Comparison of ENCODE assay signal across 12 cellular contexts in genomic region chr10:32148864-32149256, GRCh38.
A peak's percentile ranks its signal among the peaks of the same experiment; 100 is the strongest.
DNase-seq lines count a peak whose midpoint lies in the region; ATAC-seq and TF ChIP-seq lines count a peak whose summit lies in the region.
"Had no signal": no experiment of that assay in that cellular context is flagged by ENCODE, and none has a peak within 500 bp of the region (broad histone marks: within the 10 kb centered on the region; RNA-seq: fewer than 3 reads in every experiment).

No MANE protein-coding gene starts in this region.

- H3K4me3 Mint-ChIP-seq in T-helper 1 cell treated with Interleukin-12 subunit alpha and Interleukin-12 subunit beta and Interleukin-4 antibody, amounts not matched to agents 30 μg/mL and 1 μg/mL, for 36 hours = peak overlapping the region; percentile 57
- no peak overlapping the region for H3K4me3 Mint-ChIP-seq in endodermal cell
- H3K4me3 Mint-ChIP-seq in stimulated activated memory B cell treated with anti-CD40 and anti-IgM and Interleukin-4, amounts not matched to agents 10 μg/mL and 1 μg/mL and 100 μg/mL, for 72 hours = no peak overlapping the region

- H3K4me1 Mint-ChIP-seq in T-helper 1 cell treated with Interleukin-12 subunit alpha and Interleukin-12 subunit beta and Interleukin-4 antibody, amounts not matched to agents 30 μg/mL and 1 μg/mL, for 36 hours (ENCODE audit: low read depth) = peaks cover 44% of the 10 kb centered on the region
- peaks cover 22% of the 10 kb centered on the region for H3K4me1 Mint-ChIP-seq in endodermal cell
- no peaks in the 10 kb centered on the region for H3K4me1 Mint-ChIP-seq in stimulated activated memory B cell treated with anti-CD40 and anti-IgM and Interleukin-4, amounts not matched to agents 10 μg/mL and 1 μg/mL and 100 μg/mL, for 72 hours

- H3K36me3 Mint-ChIP-seq in T-helper 1 cell treated with Interleukin-12 subunit alpha and Interleukin-12 subunit beta and Interleukin-4 antibody, amounts not matched to agents 30 μg/mL and 1 μg/mL, for 36 hours (ENCODE audit: low read depth) = peaks cover 12% of the 10 kb centered on the region
- peaks cover 4% of the 10 kb centered on the region for H3K36me3 Mint-ChIP-seq in endodermal cell (ENCODE audit: low read depth)
- no peaks in the 10 kb centered on the region for H3K36me3 Mint-ChIP-seq in stimulated activated memory B cell treated with anti-CD40 and anti-IgM and Interleukin-4, amounts not matched to agents 10 μg/mL and 1 μg/mL and 100 μg/mL, for 72 hours

- peaks cover 4% of the 10 kb centered on the region for H3K4me1 ChIP-seq in endodermal cell (ENCODE audit: control insufficient read depth, insufficient read depth, low read length)
- no peaks in the 10 kb centered on the region for H3K4me1 ChIP-seq in BE2C
- H3K4me1 ChIP-seq: HAP-1, left lung had no signal

- peak; percentile 20 for ATAC-seq in HG03159 (IDR thresholded peaks at IDR 0.05; ENCODE audit: unreplicated experiment)
- peak; percentile 22 for ATAC-seq in stimulated activated memory B cell treated with anti-CD40 and anti-IgM and Interleukin-4, amounts not matched to agents 10 μg/mL and 1 μg/mL and 100 μg/mL, for 72 hours

- H3K27me3 ChIP-seq in endodermal cell (ENCODE audit: control insufficient read depth, insufficient read depth, low read length, poor library complexity, severe bottlenecking) (no peaks in the 10 kb centered on the region), BE2C (no peaks in the 10 kb centered on the region)
- H3K27me3 ChIP-seq: left lung had no signal

- H3K27ac Mint-ChIP-seq in T-helper 1 cell treated with Interleukin-12 subunit alpha and Interleukin-12 subunit beta and Interleukin-4 antibody, amounts not matched to agents 30 μg/mL and 1 μg/mL, for 36 hours = peak overlapping the region; percentile 87
- peak overlapping the region; percentile 67 for H3K27ac Mint-ChIP-seq in endodermal cell
- no peak overlapping the region for H3K27ac Mint-ChIP-seq in stimulated activated memory B cell treated with anti-CD40 and anti-IgM and Interleukin-4, amounts not matched to agents 10 μg/mL and 1 μg/mL and 100 μg/mL, for 72 hours

- H3K4me3 ChIP-seq in endodermal cell (ENCODE audit: low read length) (no peak overlapping the region), BE2C (ENCODE audit: low read depth, low read length) (no peak overlapping the region)
- H3K4me3 ChIP-seq: HAP-1, left lung had no signal

- no peaks in the 10 kb centered on the region for H3K27me3 Mint-ChIP-seq in T-helper 1 cell treated with Interleukin-12 subunit alpha and Interleukin-12 subunit beta and Interleukin-4 antibody, amounts not matched to agents 30 μg/mL and 1 μg/mL, for 36 hours (ENCODE audit: low read depth)
- H3K27me3 Mint-ChIP-seq in endodermal cell (ENCODE audit: insufficient read depth) = no peaks in the 10 kb centered on the region
- peaks cover 17% of the 10 kb centered on the region for H3K27me3 Mint-ChIP-seq in stimulated activated memory B cell treated with anti-CD40 and anti-IgM and Interleukin-4, amounts not matched to agents 10 μg/mL and 1 μg/mL and 100 μg/mL, for 72 hours

- peaks cover 20% of the 10 kb centered on the region for H3K9me3 ChIP-seq in endodermal cell (ENCODE audit: control insufficient read depth, low read length)
- no peaks in the 10 kb centered on the region; the same call in 1 of the 2 replicates for H3K9me3 ChIP-seq in BE2C
- H3K9me3 ChIP-seq: HAP-1 had no signal

- no peak overlapping the region for H3K27ac ChIP-seq in endodermal cell (ENCODE audit: low read depth, low read length)

- no peak for DNase-seq in T-helper 1 cell
- no peak for DNase-seq in endodermal cell
- DNase-seq in HT-29 (ENCODE audit: low spot score) = no peak
- no peak for DNase-seq in BE2C
- DNase-seq in activated gamma-delta T cell (lab: John Stamatoyannopoulos, UW) = no peak
- DNase-seq: 8988T, GF-D8, left lung had no signal

- H3K9me3 Mint-ChIP-seq in T-helper 1 cell treated with Interleukin-12 subunit alpha and Interleukin-12 subunit beta and Interleukin-4 antibody, amounts not matched to agents 30 μg/mL and 1 μg/mL, for 36 hours = peaks cover 18% of the 10 kb centered on the region
- H3K9me3 Mint-ChIP-seq in endodermal cell = peaks cover 18% of the 10 kb centered on the region
- peaks cover 7% of the 10 kb centered on the region for H3K9me3 Mint-ChIP-seq in stimulated activated memory B cell treated with anti-CD40 and anti-IgM and Interleukin-4, amounts not matched to agents 10 μg/mL and 1 μg/mL and 100 μg/mL, for 72 hours

- H3K9ac ChIP-seq in endodermal cell (ENCODE audit: extremely low read depth, low read length, poor library complexity, severe bottlenecking) = no peak overlapping the region

- no peak for TF ChIP-seq CTCF in endodermal cell (conservative IDR thresholded peaks at IDR 0.05)
- no peak for TF ChIP-seq CTCF in BE2C (IDR thresholded peaks at IDR 0.05; ENCODE audit: low read depth, low read length)

- H3K36me3 ChIP-seq in endodermal cell (ENCODE audit: control insufficient read depth, insufficient read depth, low read length) = no peaks in the 10 kb centered on the region
- no peaks in the 10 kb centered on the region for H3K36me3 ChIP-seq in BE2C
- H3K36me3 ChIP-seq: HAP-1, left lung had no signal

- 98 to 100% methylated on average over 1 to 4 of the region's 4 CpGs for WGBS in endodermal cell (ENCODE audit: insufficient coverage in 1 of 2, insufficient read length in 1 of 2), 2 experiments
